In the genomic region with DNA sequence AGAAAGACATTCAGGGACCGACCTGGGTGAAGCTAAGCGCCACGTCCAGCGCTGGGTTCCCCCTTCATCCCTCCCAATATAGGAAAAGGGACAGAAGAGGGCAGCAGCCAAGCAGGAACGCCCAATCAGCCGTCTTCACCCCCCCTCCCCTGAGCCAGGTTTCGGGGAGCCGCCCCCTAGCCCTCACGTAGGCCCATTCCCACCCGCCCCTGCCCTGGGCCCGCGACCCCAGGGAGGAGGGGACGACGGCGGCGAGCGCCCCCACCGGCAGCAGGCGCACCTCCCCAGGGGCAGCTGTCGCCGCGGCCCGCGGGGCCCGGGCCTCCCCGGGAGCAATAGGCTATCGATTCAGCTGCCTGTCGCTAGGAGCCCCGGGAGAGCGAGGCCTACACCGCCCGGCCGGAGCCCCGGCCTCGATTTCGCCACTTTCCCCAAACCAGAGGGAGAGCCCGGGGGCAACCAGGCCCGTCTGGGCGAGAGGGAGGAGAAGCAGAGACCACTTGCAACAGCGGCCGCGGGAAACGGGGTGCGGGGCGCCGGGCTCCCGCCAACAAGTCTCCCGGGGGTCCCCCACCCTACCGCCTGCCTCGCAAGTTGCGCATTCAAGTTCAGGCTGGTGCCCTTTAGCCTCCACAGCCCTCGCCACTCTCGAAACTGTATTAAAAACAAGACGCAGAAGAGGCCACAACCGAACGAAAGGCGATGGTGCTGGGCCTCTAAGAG, we compare ENCODE assay signal across 1 cellular context.
TF ChIP-seq lines count a peak whose summit lies in the region.

No MANE protein-coding gene starts in this region.

TF ChIP-seq in H1, 55 proteins besides CTCF, POLR2A, EP300 and RAD21:
- TF ChIP-seq SRF (IDR thresholded peaks at IDR 0.05; ENCODE audit: low read depth, low read length) (peak; percentile 82), RBBP5 (IDR thresholded peaks at IDR 0.05; ENCODE audit: borderline replicate concordance, low read depth, low read length) (peak; percentile 51; the same call in 1 of the 2 replicates), NANOG (IDR thresholded peaks at IDR 0.05; ENCODE audit: insufficient read depth, low read depth, low read length, poor library complexity, severe bottlenecking) (peak; percentile 70), GABPA (IDR thresholded peaks at IDR 0.05; ENCODE audit: borderline replicate concordance, insufficient read depth, low read length) (no peak), TAF7 (optimal IDR thresholded peaks at IDR 0.05; ENCODE audit: borderline replicate concordance, low read depth, low read length) (peak; percentile 47), CREB1 (IDR thresholded peaks at IDR 0.05) (peak; percentile 37; the same call in 1 of the 2 replicates), TBP (IDR thresholded peaks at IDR 0.05; ENCODE audit: low read depth, low read length) (peak; percentile 26; the same call in 1 of the 2 replicates), ASH2L (IDR thresholded peaks at IDR 0.05; ENCODE audit: low read length) (peak; percentile 79), TCF12 (IDR thresholded peaks at IDR 0.05; ENCODE audit: low read depth, low read length) (peak; percentile 50; the same call in 1 of the 2 replicates), RFX5 (IDR thresholded peaks at IDR 0.05; ENCODE audit: borderline replicate concordance, low read depth, low read length) (peak; percentile 59; the same call in 1 of the 2 replicates), SAP30 (IDR thresholded peaks at IDR 0.05; ENCODE audit: insufficient read depth, insufficient replicate concordance, low read length) (no peak), POU5F1 (IDR thresholded peaks at IDR 0.05; ENCODE audit: low read depth, low read length) (no peak), PHF8 (conservative IDR thresholded peaks at IDR 0.05; ENCODE audit: low read depth, low read length) (peak; percentile 92), YY1 (IDR thresholded peaks at IDR 0.05; ENCODE audit: low read depth, low read length) (peak; percentile 66; the same call in 1 of the 2 replicates), HDAC2 (IDR thresholded peaks at IDR 0.05; ENCODE audit: borderline replicate concordance in 1 of 2, low read depth in 2 of 2, low read length in 2 of 2) (peak in 1 of 2 experiments; percentile 66; a peak in 2 of 4 replicates), CHD7 (IDR thresholded peaks at IDR 0.05; ENCODE audit: insufficient replicate concordance, low read length) (no peak), JUND (IDR thresholded peaks at IDR 0.05; ENCODE audit: low read length) (peak; percentile 20; the same call in 1 of the 2 replicates), SIN3A (conservative IDR thresholded peaks at IDR 0.05 in 1 of 2, IDR thresholded peaks at IDR 0.05 in 1 of 2; ENCODE audit: low read depth in 1 of 2, low read length in 2 of 2) (peak; percentile 80 to 95; a peak in 2 of 4 replicates), ATF2 (IDR thresholded peaks at IDR 0.05; ENCODE audit: low read length) (0 out of 2 replicates have a peak, but pooled peaks have one; percentile 29), SIRT6 (IDR thresholded peaks at IDR 0.05; ENCODE audit: low read length) (no peak), TAF1 (IDR thresholded peaks at IDR 0.05; ENCODE audit: low read depth, low read length) (peak; percentile 45; the same call in 1 of the 2 replicates), MAX (IDR thresholded peaks at IDR 0.05) (0 out of 2 replicates have a peak, but pooled peaks have one; percentile 12), KDM4A (IDR thresholded peaks at IDR 0.05; ENCODE audit: low read depth, low read length, severe bottlenecking) (peak; percentile 41)
TF ChIP-seq in H1: peak in this region for 18.
